1 cellular context compared by ENCODE assay signal in genomic region chr1:54136963-54137531, GRCh38.
TF ChIP-seq lines count a peak whose summit lies in the region.

No MANE protein-coding gene starts in this region.

TF ChIP-seq in HepG2, 621 proteins besides CTCF, POLR2A, EP300 and RAD21:
- TF ChIP-seq SMAD1 (CRISPR knock-in tag; IDR thresholded peaks at IDR 0.05; ENCODE audit: borderline replicate concordance, low read depth), result no peak
- TF ChIP-seq ZNF446 (CRISPR knock-in tag; IDR thresholded peaks at IDR 0.05), result no peak
- TF ChIP-seq ZBED4 (CRISPR knock-in tag; IDR thresholded peaks at IDR 0.05; ENCODE audit: borderline replicate concordance), result no peak
- TF ChIP-seq ZNF816 (CRISPR knock-in tag; IDR thresholded peaks at IDR 0.05; ENCODE audit: borderline replicate concordance), result no peak
- TF ChIP-seq HMG20A (CRISPR knock-in tag; IDR thresholded peaks at IDR 0.05; ENCODE audit: borderline replicate concordance), result no peak
- no peak for TF ChIP-seq JARID2 (CRISPR knock-in tag; IDR thresholded peaks at IDR 0.05; ENCODE audit: insufficient replicate concordance)
- TF ChIP-seq ZNF710 (CRISPR knock-in tag; IDR thresholded peaks at IDR 0.05; ENCODE audit: borderline replicate concordance), result no peak
- no peak for TF ChIP-seq ARID2 (CRISPR knock-in tag; IDR thresholded peaks at IDR 0.05; ENCODE audit: borderline replicate concordance)
- TF ChIP-seq ZNF788 (CRISPR knock-in tag; IDR thresholded peaks at IDR 0.05; ENCODE audit: borderline replicate concordance), result no peak
- TF ChIP-seq THAP8 (CRISPR knock-in tag; IDR thresholded peaks at IDR 0.05; ENCODE audit: borderline replicate concordance), result no peak
- TF ChIP-seq HOXA3 (CRISPR knock-in tag; IDR thresholded peaks at IDR 0.05), result no peak
